11 cellular contexts compared by ENCODE assay signal in genomic region chr11:111730031-111730430, GRCh38. TPM values are rescaled to one million over a fixed set of nuclear protein-coding genes. Genes with fewer than 3 reads are reported as not detected.
A peak's percentile ranks its signal among the peaks of the same experiment; 100 is the strongest.
DNase-seq lines count a peak whose midpoint lies in the region; ATAC-seq, FAIRE-seq and TF ChIP-seq lines count a peak whose summit lies in the region.
"Had no signal": no experiment of that assay in that cellular context is flagged by ENCODE, and none has a peak within 500 bp of the region (broad histone marks: within the 10 kb centered on the region; RNA-seq: fewer than 3 reads in every experiment).

No MANE protein-coding gene starts in this region.

- POLR2A ChIA-PET in HepG2 (lab: Yijun Ruan, JAX), result interaction anchor here (1.4 to 2.3 kb wide), 2 partner anchors 8 to 36 kb away, joined by 4 to 10 read pairs; partner anchors contain the start of gene PPP2R1B

- ATAC-seq in HepG2 (no peak), HG03139 (IDR thresholded peaks at IDR 0.05; ENCODE audit: unreplicated experiment) (no peak)

- H3K9me2 ChIP-seq in GM23248 (ENCODE audit: insufficient read depth), result no peaks in the 10 kb centered on the region

- H3K9ac ChIP-seq in liver (ENCODE audit: low read depth in 1 of 2, low read length in 2 of 2) (peak overlapping the region; percentile 58 to 85), HepG2 (ENCODE audit: insufficient read depth, low read depth, low read length) (no peak overlapping the region), parathyroid adenoma (no peak overlapping the region), GM23248 (no peak overlapping the region)

- WGBS in liver, result 42% methylated on average over 3 of the region's 3 CpGs
- WGBS in HepG2 (ENCODE audit: low lambda C conversion rate), result 97% methylated on average over 3 of the region's 3 CpGs
- 71 to 78% methylated on average over 3 of the region's 3 CpGs for WGBS in GM23248 (ENCODE audit: low coverage in 1 of 2, low lambda C conversion rate in 2 of 2, missing lambda C conversion rate in 2 of 2), 2 experiments

- no peak for TF ChIP-seq CTCF in liver (IDR thresholded peaks at IDR 0.05; ENCODE audit: low read depth, low read length, missing input control)
- TF ChIP-seq CTCF in HepG2 (CRISPR knock-in tag; IDR thresholded peaks at IDR 0.05), result no peak
- no peak for TF ChIP-seq CTCF in parathyroid adenoma (IDR thresholded peaks at IDR 0.05)

- H3K4me2 ChIP-seq in HepG2 (ENCODE audit: low read depth, low read length) (no peak overlapping the region), parathyroid adenoma (ENCODE audit: low read length) (no peak overlapping the region), GM23248 (ENCODE audit: unreplicated experiment) (no peak overlapping the region)

- TF ChIP-seq RAD21 in liver (IDR thresholded peaks at IDR 0.05), result peak; percentile 5 to 20
- TF ChIP-seq RAD21 in HepG2 (CRISPR knock-in tag; IDR thresholded peaks at IDR 0.05), result no peak

- no peaks in the 10 kb centered on the region for H4K20me1 ChIP-seq in HepG2 (ENCODE audit: insufficient read depth, low read length)
- H4K20me1 ChIP-seq in GM23248 (ENCODE audit: insufficient read depth), result no peaks in the 10 kb centered on the region

- H3K4me1 ChIP-seq in liver (ENCODE audit: control insufficient read depth in 4 of 4, insufficient read depth in 4 of 4, low read length in 3 of 4) (peaks cover 11 to 69% (median 40%) of the 10 kb centered on the region in 4 donors), HepG2 (ENCODE audit: insufficient read depth, low read length) (peaks cover 21% of the 10 kb centered on the region), parathyroid adenoma (peaks cover 23% of the 10 kb centered on the region), GM23248 (ENCODE audit: insufficient read depth) (peaks cover 27% of the 10 kb centered on the region)

- intact Hi-C loops in HepG2 (cut with micrococcal nuclease; ENCODE audit: unreplicated experiment), result no loop called here

- peak overlapping the region; percentile 97 to 98 for H3K27ac ChIP-seq in liver (ENCODE audit: low read depth in 1 of 2, low read length in 2 of 2)
- no peak overlapping the region for H3K27ac ChIP-seq in HepG2 (ENCODE audit: extremely low read length, insufficient read depth, low read length)
- peak overlapping the region; percentile 99 for H3K27ac ChIP-seq in parathyroid adenoma
- H3K27ac ChIP-seq in GM23248, result no peak overlapping the region

- peaks cover 0 to 5% (median 2%) of the 10 kb centered on the region in 4 donors for H3K36me3 ChIP-seq in liver (ENCODE audit: control insufficient read depth in 4 of 4, insufficient read depth in 3 of 4, low read depth in 1 of 4, low read length in 3 of 4)
- H3K36me3 ChIP-seq in HepG2 (replicated peaks in 1 of 2; ENCODE audit: control insufficient read depth in 1 of 2, insufficient read depth in 2 of 2, low read length in 2 of 2), result peaks cover 2 to 17% of the 10 kb centered on the region in 2 experiments; a peak in 2 of 5 replicates
- H3K36me3 ChIP-seq in parathyroid adenoma (ENCODE audit: control insufficient read depth, insufficient read depth, low read length), result no peaks in the 10 kb centered on the region
- H3K36me3 ChIP-seq in GM23248 (ENCODE audit: low read depth), result peaks cover 7% of the 10 kb centered on the region

- DNase-seq in HepG2 (ENCODE audit: low spot score) (no peak), globus pallidus (ENCODE audit: low spot score) (peak; percentile 44), GM23248 (no peak), NCI-H2081 (lab: John Stamatoyannopoulos, UW) (no peak)
- no peak for DNase-seq in activated CD8-positive, alpha-beta memory T cell treated with anti-CD3 and anti-CD28 coated beads, Interleukin-2, amount 50 U/mL, for 48 hours
- DNase-seq: NCI-H187 treated with DMSO at 0.1 percent for 48 hours had no signal

- TF ChIP-seq EP300 in HepG2 (IDR thresholded peaks at IDR 0.05; ENCODE audit: low read depth in 2 of 2, low read length in 2 of 2) (no peak), HepG2 (CRISPR knock-in tag; IDR thresholded peaks at IDR 0.05; ENCODE audit: borderline replicate concordance) (no peak)

- peaks cover 40% of the 10 kb centered on the region for H3F3A ChIP-seq in GM23248 (ENCODE audit: insufficient read depth)

- H3K4me3 ChIP-seq in liver (ENCODE audit: low read depth in 1 of 3, low read length in 3 of 3) (no peak overlapping the region), HepG2 (replicated peaks in 1 of 3; ENCODE audit: insufficient read depth in 1 of 3, low read depth in 2 of 3, low read length in 3 of 3) (no peak overlapping the region), parathyroid adenoma (ENCODE audit: low read depth, low read length) (no peak overlapping the region), GM23248 (no peak overlapping the region)

- no peaks in the 10 kb centered on the region for H3K79me2 ChIP-seq in HepG2 (ENCODE audit: insufficient read depth, low read length)
- no peaks in the 10 kb centered on the region for H3K79me2 ChIP-seq in parathyroid adenoma
- H3K79me2 ChIP-seq in GM23248 (ENCODE audit: insufficient read depth), result no peaks in the 10 kb centered on the region

- CTCF ChIA-PET in HepG2 (lab: Yijun Ruan, JAX; ENCODE audit: low intra/inter-chr PET ratio, low total read pairs), result no interaction called here

- BruUV-seq in HepG2 (replicated peaks; lab: Mats Ljungman, UMichigan), result no TSS peak

- H3K9me3 ChIP-seq in liver (ENCODE audit: control insufficient read depth in 4 of 4, low read length in 3 of 4) (no peaks in the 10 kb centered on the region), HepG2 (ENCODE audit: low read length) (no peaks in the 10 kb centered on the region), parathyroid adenoma (ENCODE audit: control insufficient read depth, low read length) (no peaks in the 10 kb centered on the region), GM23248 (ENCODE audit: low read depth) (no peaks in the 10 kb centered on the region)

- no peak for TF ChIP-seq POLR2A in HepG2 (IDR thresholded peaks at IDR 0.05; ENCODE audit: insufficient read depth in 1 of 2, low read depth in 2 of 2, low read length in 2 of 2)

- H3K27me3 ChIP-seq in liver (ENCODE audit: control insufficient read depth in 4 of 4, insufficient read depth in 4 of 4, low read length in 3 of 4) (no peaks in the 10 kb centered on the region), HepG2 (ENCODE audit: control insufficient read depth in 1 of 2, insufficient read depth in 2 of 2, low read length in 2 of 2) (no peaks in the 10 kb centered on the region), parathyroid adenoma (ENCODE audit: control insufficient read depth, insufficient read depth, low read length) (no peaks in the 10 kb centered on the region), GM23248 (replicated peaks; ENCODE audit: insufficient read depth) (no peaks in the 10 kb centered on the region)

- FAIRE-seq in HepG2 (lab: Jason Lieb, UNC), result no peak
- FAIRE-seq: frontal cortex, TTC549 had no signal

- in situ Hi-C loops in HepG2 (cut with HindIII; ENCODE audit: extremely low pct_ligation_motif_present, low pct_unique_long_range_greater_than_20kb) (no loop called here), GM23248 (cut with MboI) (no loop called here)

- H2AFZ ChIP-seq in HepG2 (ENCODE audit: low read length) (no peak overlapping the region), parathyroid adenoma (no peak overlapping the region), GM23248 (no peak overlapping the region)

TF ChIP-seq in liver, 16 proteins besides CTCF, POLR2A, EP300 and RAD21 (continues in another document):
- TF ChIP-seq TAF1 (conservative IDR thresholded peaks at IDR 0.05) (peak; percentile 12), NR2F2 (IDR thresholded peaks at IDR 0.05) (peak; percentile 98), ATF3 (IDR thresholded peaks at IDR 0.05) (no peak), HNF4G (IDR thresholded peaks at IDR 0.05) (no peak)

TF ChIP-seq in HepG2, 621 proteins besides CTCF, POLR2A, EP300 and RAD21 (continues in another document):
- TF ChIP-seq GFI1 (CRISPR knock-in tag; IDR thresholded peaks at IDR 0.05; ENCODE audit: borderline replicate concordance) (no peak), HOXA7 (CRISPR knock-in tag; IDR thresholded peaks at IDR 0.05) (no peak), GLMP (CRISPR knock-in tag; IDR thresholded peaks at IDR 0.05; ENCODE audit: borderline replicate concordance) (no peak), ZKSCAN1 (IDR thresholded peaks at IDR 0.05; ENCODE audit: low read length) (no peak)

RNA-seq across cellular contexts. Expression of gene PPP2R1B, which starts 36.2 kb away (rescaled TPM):
- total RNA-seq in liver (100 to 1,000 TPM in 1 of 2 donors, 10 to 100 TPM in 1; 50.1 to 316 TPM), HepG2 (2016; rRNA removed; fragmentation: Illumina TruSeq; extraction: Trizol) (56.8 and 93.9 TPM in 2 replicates)
- polyA plus RNA-seq in liver (10 to 100 TPM; 33.2 to 55.0 TPM), HepG2 (2011; rRNA removed) (20.9 and 22.1 TPM in 2 replicates), GM23248 (2016; fragmentation: Nextera tagmentation; extraction: Ambion mirVana) (22.1 and 26.2 TPM in 2 replicates)
- total RNA-seq in HepG2 (2016; cell fraction: cytosol; rRNA removed; fragmentation: Illumina TruSeq; extraction: Trizol; ENCODE audit: low read depth), result 9.8 and 10.6 TPM in 2 replicates
- 54.4 and 91.0 TPM in 2 replicates for total RNA-seq in HepG2 (2016; cell fraction: insoluble cytoplasmic fraction; rRNA removed; fragmentation: Illumina TruSeq; extraction: Trizol)
- 14.0 and 18.1 TPM in 2 replicates for total RNA-seq in HepG2 (2016; cell fraction: membrane; rRNA removed; fragmentation: Illumina TruSeq; extraction: Trizol)
- 40.7 and 41.0 TPM in 2 replicates for total RNA-seq in HepG2 (2016; cell fraction: nucleus; rRNA removed; fragmentation: Illumina TruSeq; extraction: Trizol)
- 13.4 and 16.6 TPM in 2 replicates for polyA plus RNA-seq in HepG2 (2011; cell fraction: cytosol; rRNA removed)
- 34.8 and 48.7 TPM in 2 replicates for polyA plus RNA-seq in HepG2 (2011; cell fraction: nucleus; rRNA removed)
- polyA plus RNA-seq in HepG2 (2012), result 17.9 and 20.4 TPM in 2 replicates
- polyA plus RNA-seq in HepG2 (2016; cell fraction: cytosol; fragmentation: Illumina TruSeq; extraction: Trizol; ENCODE audit: low read depth), result 1.4 and 2.1 TPM in 2 replicates
- 48.5 and 52.1 TPM in 2 replicates for polyA plus RNA-seq in HepG2 (2016; cell fraction: insoluble cytoplasmic fraction; fragmentation: Illumina TruSeq; extraction: Trizol; ENCODE audit: low read depth)
- polyA plus RNA-seq in HepG2 (2016; cell fraction: membrane; fragmentation: Illumina TruSeq; extraction: Trizol; ENCODE audit: low read depth), result 4.7 and 5.1 TPM in 2 replicates
- polyA plus RNA-seq in HepG2 (2016; cell fraction: nucleus; fragmentation: Illumina TruSeq; extraction: Trizol; ENCODE audit: insufficient read depth, low read depth), result 33.7 and 36.2 TPM in 2 replicates
- polyA minus RNA-seq in HepG2 (2011; rRNA and poly(A)+ RNA removed; ENCODE audit: low replicate concordance), result 41.9 and 53.6 TPM in 2 replicates
- 24.9 and 26.4 TPM in 2 replicates for polyA minus RNA-seq in HepG2 (2011; cell fraction: cytosol; rRNA and poly(A)+ RNA removed)
- polyA minus RNA-seq in HepG2 (2011; cell fraction: nucleus; rRNA and poly(A)+ RNA removed), result 62.1 and 67.5 TPM in 2 replicates
- total RNA-seq in GM23248 (2014; rRNA removed; shearing (Covaris generic)), result 24.8 and 25.1 TPM in 2 replicates

Comparison
In these comparisons a context has a peak if more than half of its experiments do, and no peak if none do; other contexts are left out.
1. H3K27ac ChIP-seq: peak in liver (2 of 2) and parathyroid adenoma (single experiment); none in HepG2 (single experiment) and GM23248 (single experiment).
2. H3K9ac ChIP-seq: peak in liver (2 of 2); none in HepG2 (single experiment), parathyroid adenoma (single experiment) and GM23248 (single experiment).